1 cellular context compared by ENCODE assay signal in the genomic region with DNA sequence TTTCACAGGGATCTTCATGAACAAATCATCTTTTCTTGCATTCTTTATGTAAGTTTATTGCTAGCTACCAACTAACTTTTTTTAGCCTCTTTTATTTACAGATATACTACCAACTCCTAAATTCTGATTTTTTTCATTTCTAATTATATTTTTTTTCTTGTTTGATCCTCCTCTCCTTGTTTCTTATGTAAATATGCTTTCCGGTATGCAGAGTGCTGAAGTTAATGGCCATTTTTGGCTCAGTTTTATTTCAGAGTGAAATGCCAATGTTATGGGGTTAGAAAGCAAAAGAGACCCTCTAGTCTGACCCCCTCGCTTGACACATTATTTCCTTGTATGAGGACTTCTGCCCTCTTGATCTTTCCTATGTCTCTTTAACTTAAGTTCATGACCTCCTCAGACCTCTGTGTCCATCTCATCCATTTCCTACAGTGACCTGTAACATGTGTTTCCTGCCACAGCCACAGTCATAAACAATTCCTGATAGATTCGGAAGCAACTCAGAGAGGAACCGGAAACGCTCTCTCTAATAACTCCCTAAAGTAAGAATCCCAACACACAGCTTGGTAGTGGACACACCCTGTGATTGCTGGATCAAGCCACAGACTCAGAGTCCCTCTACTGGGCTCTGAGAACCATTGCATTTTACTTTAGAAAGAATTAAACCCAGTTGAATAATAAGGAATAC.
A peak's percentile ranks its signal among the peaks of the same experiment; 100 is the strongest.
TF ChIP-seq lines count a peak whose summit lies in the region.

No MANE protein-coding gene starts in this region.

TF ChIP-seq in SK-N-SH, 30 proteins besides CTCF, POLR2A, EP300 and RAD21 (continued from another document):
- TF ChIP-seq CHD2 (IDR thresholded peaks at IDR 0.05; ENCODE audit: low read length, partially characterized antibody) (no peak), MEF2A (IDR thresholded peaks at IDR 0.05; ENCODE audit: borderline replicate concordance, low read depth) (no peak), TAF1 (IDR thresholded peaks at IDR 0.05; ENCODE audit: borderline replicate concordance, low read depth, low read length) (no peak), MXI1 (IDR thresholded peaks at IDR 0.05; ENCODE audit: low read depth, low read length) (no peak), TEAD4 (IDR thresholded peaks at IDR 0.05; ENCODE audit: borderline replicate concordance, insufficient read depth) (no peak), RFX5 (IDR thresholded peaks at IDR 0.05; ENCODE audit: low read length) (no peak), GABPA (IDR thresholded peaks at IDR 0.05; ENCODE audit: low read depth) (peak; percentile 49; the same call in 1 of the 2 replicates), FOXM1 (IDR thresholded peaks at IDR 0.05; ENCODE audit: low read depth) (no peak), SIN3A (IDR thresholded peaks at IDR 0.05; ENCODE audit: borderline replicate concordance, low read depth, low read length) (no peak), NRF1 (IDR thresholded peaks at IDR 0.05; ENCODE audit: low read depth, low read length) (no peak), RXRA (IDR thresholded peaks at IDR 0.05; ENCODE audit: borderline replicate concordance, low read depth) (no peak), GATA2 (CRISPR knock-in tag; IDR thresholded peaks at IDR 0.05) (no peak), POLR2AphosphoS5 (IDR thresholded peaks at IDR 0.05; ENCODE audit: low read depth, low read length) (no peak), RCOR1 (IDR thresholded peaks at IDR 0.05; ENCODE audit: low read length) (no peak), ELF1 (IDR thresholded peaks at IDR 0.05) (no peak)
- TF ChIP-seq, protein P1, sequence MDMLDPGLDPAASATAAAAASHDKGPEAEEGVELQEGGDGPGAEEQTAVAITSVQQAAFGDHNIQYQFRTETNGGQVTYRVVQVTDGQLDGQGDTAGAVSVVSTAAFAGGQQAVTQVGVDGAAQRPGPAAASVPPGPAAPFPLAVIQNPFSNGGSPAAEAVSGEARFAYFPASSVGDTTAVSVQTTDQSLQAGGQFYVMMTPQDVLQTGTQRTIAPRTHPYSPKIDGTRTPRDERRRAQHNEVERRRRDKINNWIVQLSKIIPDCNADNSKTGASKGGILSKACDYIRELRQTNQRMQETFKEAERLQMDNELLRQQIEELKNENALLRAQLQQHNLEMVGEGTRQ (IDR thresholded peaks at IDR 0.05; ENCODE audit: borderline replicate concordance, low read depth, low read length): no peak
- TF ChIP-seq, protein P2, sequence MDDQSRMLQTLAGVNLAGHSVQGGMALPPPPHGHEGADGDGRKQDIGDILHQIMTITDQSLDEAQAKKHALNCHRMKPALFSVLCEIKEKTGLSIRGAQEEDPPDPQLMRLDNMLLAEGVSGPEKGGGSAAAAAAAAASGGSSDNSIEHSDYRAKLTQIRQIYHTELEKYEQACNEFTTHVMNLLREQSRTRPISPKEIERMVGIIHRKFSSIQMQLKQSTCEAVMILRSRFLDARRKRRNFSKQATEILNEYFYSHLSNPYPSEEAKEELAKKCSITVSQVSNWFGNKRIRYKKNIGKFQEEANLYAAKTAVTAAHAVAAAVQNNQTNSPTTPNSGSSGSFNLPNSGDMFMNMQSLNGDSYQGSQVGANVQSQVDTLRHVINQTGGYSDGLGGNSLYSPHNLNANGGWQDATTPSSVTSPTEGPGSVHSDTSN (IDR thresholded peaks at IDR 0.05): no peak
